8 cellular contexts compared by ENCODE assay signal in genomic region chr1:231806623-231807470, GRCh38.
DNase-seq lines count a peak whose midpoint lies in the region; ATAC-seq, FAIRE-seq and TF ChIP-seq lines count a peak whose summit lies in the region.

No MANE protein-coding gene starts in this region.

- H4K20me1 ChIP-seq in astrocyte (ENCODE audit: insufficient read depth, low read length) = no peaks in the 10 kb centered on the region

- H3K4me1 Mint-ChIP-seq in astrocyte (ENCODE audit: low read depth, unreplicated experiment) = peaks cover 4% of the 10 kb centered on the region

- H3K9me3 Mint-ChIP-seq in astrocyte (ENCODE audit: unreplicated experiment) = peaks cover 1% of the 10 kb centered on the region

- no peak overlapping the region for H3K9ac ChIP-seq in astrocyte (ENCODE audit: low read length)

- H3K4me3 Mint-ChIP-seq in astrocyte (ENCODE audit: unreplicated experiment) = no peak overlapping the region

- TF ChIP-seq CTCF in astrocyte (IDR thresholded peaks at IDR 0.05; ENCODE audit: insufficient read depth, low read depth, low read length) = peak; percentile 24

- H2AFZ ChIP-seq in astrocyte (ENCODE audit: low read depth, low read length) = no peak overlapping the region

- H3K36me3 ChIP-seq in astrocyte (ENCODE audit: insufficient read depth, low read length) (no peaks in the 10 kb centered on the region), iPS DF 6.9 (ENCODE audit: control insufficient read depth, insufficient read depth, low read length) (no peaks in the 10 kb centered on the region)

- DNase-seq in D341Med (ENCODE audit: low spot score) (peak; percentile 91), NOMO-1 treated with DMSO at 0.1 percent for 48 hours (lab: John Stamatoyannopoulos, UW; ENCODE audit: unreplicated experiment) (peak; percentile 88), astrocyte (ENCODE audit: low read depth) (no peak), iPS DF 6.9 (ENCODE audit: low read depth, low spot score) (peak; percentile 66), AG20443 (ENCODE audit: low spot score) (no peak)
- DNase-seq in stimulated activated CD4-positive, alpha-beta T cell treated with anti-CD3 and anti-CD28 coated beads, Interleukin-1b, Interleukin-23, amount 100 ng/mL, for 48 hours = peak; percentile 45

- H3K27ac Mint-ChIP-seq in astrocyte (ENCODE audit: unreplicated experiment) = no peak overlapping the region

- no peak overlapping the region for H3K4me3 ChIP-seq in astrocyte (ENCODE audit: insufficient read depth, low read depth, low read length)
- H3K4me3 ChIP-seq in iPS DF 6.9 (ENCODE audit: low read length) = no peak overlapping the region

- peaks cover 12% of the 10 kb centered on the region for H3K36me3 Mint-ChIP-seq in astrocyte (ENCODE audit: low read depth, unreplicated experiment)

- no peaks in the 10 kb centered on the region for H3K27me3 ChIP-seq in astrocyte (ENCODE audit: insufficient read depth, low read length)
- H3K27me3 ChIP-seq in iPS DF 6.9 (ENCODE audit: control insufficient read depth, insufficient read depth, low read length) = no peaks in the 10 kb centered on the region

- no peak for FAIRE-seq in astrocyte (lab: Jason Lieb, UNC)

- no peaks in the 10 kb centered on the region for H3K79me2 ChIP-seq in astrocyte (ENCODE audit: insufficient read depth, low read length)

- H3K4me1 ChIP-seq in astrocyte (ENCODE audit: insufficient read depth, low read length) (peaks cover 6% of the 10 kb centered on the region), iPS DF 6.9 (ENCODE audit: control insufficient read depth, insufficient read depth, low read length) (0 out of 2 replicates have a peak, but pooled peaks cover 1% of the 10 kb centered on the region)

- H3K4me2 ChIP-seq in astrocyte (ENCODE audit: low read length) = no peak overlapping the region

- no peaks in the 10 kb centered on the region for H3K9me3 ChIP-seq in astrocyte (ENCODE audit: insufficient read depth, low read depth, low read length)
- no peaks in the 10 kb centered on the region for H3K9me3 ChIP-seq in iPS DF 6.9 (ENCODE audit: control insufficient read depth, insufficient read depth, low read length)

- no peaks in the 10 kb centered on the region for H3K27me3 Mint-ChIP-seq in astrocyte (ENCODE audit: low read depth, unreplicated experiment)

- ATAC-seq in GM19351 (IDR thresholded peaks at IDR 0.05; ENCODE audit: unreplicated experiment) (peak; percentile 99), HG03457 (IDR thresholded peaks at IDR 0.05; ENCODE audit: unreplicated experiment) (peak; percentile 79)

- no CpG with 5 or more reads among the region's 21 CpGs for WGBS in iPS DF 6.9 (ENCODE audit: insufficient coverage, insufficient read length)

- H3K27ac ChIP-seq in astrocyte (ENCODE audit: low read depth, low read length) (no peak overlapping the region), iPS DF 6.9 (ENCODE audit: low read length) (no peak overlapping the region)

Comparison
In these comparisons a context has a peak if more than half of its experiments do, and no peak if none do; other contexts are left out.
1. DNase-seq: peak in D341Med (single experiment), NOMO-1 treated with DMSO at 0.1 percent for 48 hours (single experiment), iPS DF 6.9 (single experiment) and stimulated activated CD4-positive, alpha-beta T cell treated with anti-CD3 and anti-CD28 coated beads, Interleukin-1b, Interleukin-23, amount 100 ng/mL, for 48 hours (single experiment); none in astrocyte (single experiment) and AG20443 (single experiment).